ENCODE assay signal across 36 cellular contexts in genomic region chr12:112680993-112681392, GRCh38.
"Had no signal": no experiment of that assay in that cellular context is flagged by ENCODE, and none has a peak within 500 bp of the region (broad histone marks: within the 10 kb centered on the region; RNA-seq: fewer than 3 reads in every experiment).

No MANE protein-coding gene starts in this region.

- FAIRE-seq: astrocyte, TTC549 had no signal

- H3K9me3 Mint-ChIP-seq: activated B cell treated with CpG ODN at 0.5 μM for 24 hours; activated CD4-positive, alpha-beta memory T cell treated with anti-CD3 and anti-CD28 coated beads for 36 hours; activated CD4-positive, alpha-beta T cell treated with anti-CD3 and anti-CD28 coated beads, Interleukin-2, amount 10 ng/mL, durations not matched to agents 24 days and 14 days; activated CD8-positive, alpha-beta T cell treated with anti-CD3 and anti-CD28 coated beads for 36 hours; activated naive CD4-positive, alpha-beta T cell treated with anti-CD3 and anti-CD28 coated beads for 36 hours; activated naive CD4-positive, alpha-beta T cell treated with anti-CD3 and anti-CD28 coated beads, Interleukin-2, amount 50 U/mL, for 72 hours; activated naive CD8-positive, alpha-beta T cell treated with anti-CD3 and anti-CD28 coated beads for 36 hours; activated T-cell treated with anti-CD3 and anti-CD28 coated beads, Interleukin-2, amount 50 U/mL, for 4 hours; activated T-cell treated with anti-CD3 and anti-CD28 coated beads, Interleukin-2, amount 50 U/mL, for 72 hours; activated T-helper 1 cell treated with anti-CD3 and anti-CD28 coated beads, Interleukin-12 subunit alpha, Interleukin-12 subunit beta, Interleukin-2, Interleukin-4 antibody, amounts not matched to agents 30 ng/mL and 10 ng/mL and 1 ng/mL, durations not matched to agents 14 hours and 24 hours and 36 hours; activated T-helper 17 cell treated with anti-CD3 and anti-CD28 coated beads, Interleukin-2, amount 50 U/mL, for 72 hours; T-helper 1 cell treated with Interleukin-12 subunit alpha and Interleukin-12 subunit beta and Interleukin-4 antibody, amounts not matched to agents 30 μg/mL and 1 μg/mL, for 36 hours; T-helper 2 cell treated with Interferon-gamma antibody and Interleukin-4, amounts not matched to agents 5 μg/mL and 100 μg/mL, for 36 hours had no signal

- H3K9me3 ChIP-seq: adrenal gland, body of pancreas, breast epithelium had no signal

- H3K4me1 ChIP-seq: adrenal gland, body of pancreas, breast epithelium had no signal

- H3K4me3 Mint-ChIP-seq: activated B cell treated with CpG ODN at 0.5 μM for 24 hours; activated CD4-positive, alpha-beta memory T cell treated with anti-CD3 and anti-CD28 coated beads for 36 hours; activated CD4-positive, alpha-beta T cell treated with anti-CD3 and anti-CD28 coated beads, Interleukin-2, amount 10 ng/mL, durations not matched to agents 24 days and 14 days; activated CD8-positive, alpha-beta T cell treated with anti-CD3 and anti-CD28 coated beads for 36 hours; activated naive CD4-positive, alpha-beta T cell treated with anti-CD3 and anti-CD28 coated beads for 36 hours; activated naive CD8-positive, alpha-beta T cell treated with anti-CD3 and anti-CD28 coated beads for 36 hours; activated T-cell treated with anti-CD3 and anti-CD28 coated beads, Interleukin-2, amount 50 U/mL, for 4 hours; activated T-cell treated with anti-CD3 and anti-CD28 coated beads, Interleukin-2, amount 50 U/mL, for 72 hours; activated T-helper 1 cell treated with anti-CD3 and anti-CD28 coated beads, Interleukin-12 subunit alpha, Interleukin-12 subunit beta, Interleukin-2, Interleukin-4 antibody, amounts not matched to agents 30 ng/mL and 10 ng/mL and 1 ng/mL, durations not matched to agents 14 hours and 24 hours and 36 hours; activated T-helper 17 cell treated with anti-CD3 and anti-CD28 coated beads, Interleukin-2, amount 50 U/mL, for 72 hours; T-helper 1 cell treated with Interleukin-12 subunit alpha and Interleukin-12 subunit beta and Interleukin-4 antibody, amounts not matched to agents 30 μg/mL and 1 μg/mL, for 36 hours; T-helper 2 cell treated with Interferon-gamma antibody and Interleukin-4, amounts not matched to agents 5 μg/mL and 100 μg/mL, for 36 hours had no signal

- H3K36me3 Mint-ChIP-seq: activated CD4-positive, alpha-beta memory T cell treated with anti-CD3 and anti-CD28 coated beads for 36 hours; activated naive CD4-positive, alpha-beta T cell treated with anti-CD3 and anti-CD28 coated beads, Interleukin-2, amount 50 U/mL, for 72 hours; activated naive CD8-positive, alpha-beta T cell treated with anti-CD3 and anti-CD28 coated beads for 36 hours had no signal

- H3K4me1 Mint-ChIP-seq: activated B cell treated with CpG ODN at 0.5 μM for 24 hours; activated CD4-positive, alpha-beta T cell treated with anti-CD3 and anti-CD28 coated beads, Interleukin-2, amount 10 ng/mL, durations not matched to agents 24 days and 14 days; activated naive CD8-positive, alpha-beta T cell treated with anti-CD3 and anti-CD28 coated beads for 36 hours; activated T-helper 17 cell treated with anti-CD3 and anti-CD28 coated beads, Interleukin-2, amount 50 U/mL, for 72 hours had no signal

- H3K4me3 ChIP-seq: adrenal gland, body of pancreas, breast epithelium had no signal

- H3K27ac ChIP-seq: adrenal gland, body of pancreas, brain microvascular endothelial cell, breast epithelium, VCaP had no signal

- H3K27ac Mint-ChIP-seq: activated B cell treated with CpG ODN at 0.5 μM for 24 hours; activated CD4-positive, alpha-beta memory T cell treated with anti-CD3 and anti-CD28 coated beads for 36 hours; activated CD4-positive, alpha-beta T cell treated with anti-CD3 and anti-CD28 coated beads, Interleukin-2, amount 10 ng/mL, durations not matched to agents 24 days and 14 days; activated CD8-positive, alpha-beta T cell treated with anti-CD3 and anti-CD28 coated beads for 36 hours; activated naive CD4-positive, alpha-beta T cell treated with anti-CD3 and anti-CD28 coated beads for 36 hours; activated naive CD4-positive, alpha-beta T cell treated with anti-CD3 and anti-CD28 coated beads, Interleukin-2, amount 50 U/mL, for 72 hours; activated naive CD8-positive, alpha-beta T cell treated with anti-CD3 and anti-CD28 coated beads for 36 hours; activated T-cell treated with anti-CD3 and anti-CD28 coated beads, Interleukin-2, amount 50 U/mL, for 72 hours; activated T-helper 1 cell treated with anti-CD3 and anti-CD28 coated beads, Interleukin-12 subunit alpha, Interleukin-12 subunit beta, Interleukin-2, Interleukin-4 antibody, amounts not matched to agents 30 ng/mL and 10 ng/mL and 1 ng/mL, durations not matched to agents 14 hours and 24 hours and 36 hours; activated T-helper 17 cell treated with anti-CD3 and anti-CD28 coated beads, Interleukin-2, amount 50 U/mL, for 72 hours; T-helper 1 cell treated with Interleukin-12 subunit alpha and Interleukin-12 subunit beta and Interleukin-4 antibody, amounts not matched to agents 30 μg/mL and 1 μg/mL, for 36 hours; T-helper 2 cell treated with Interferon-gamma antibody and Interleukin-4, amounts not matched to agents 5 μg/mL and 100 μg/mL, for 36 hours had no signal

- DNase-seq: activated B cell treated with CpG ODN at 0.5 μM for 24 hours; activated CD4-positive, alpha-beta memory T cell treated with anti-CD3 and anti-CD28 coated beads for 36 hours; activated CD4-positive, alpha-beta T cell treated with anti-CD3 and anti-CD28 coated beads for 4 hours; activated CD4-positive, alpha-beta T cell treated with anti-CD3 and anti-CD28 coated beads, Interleukin-2, amount 10 ng/mL, durations not matched to agents 24 days and 14 days; activated CD4-positive, alpha-beta T cell treated with anti-CD3 and anti-CD28 coated beads, Interleukin-2, amount 50 U/mL, for 1 hour; activated CD4-positive, alpha-beta T cell treated with anti-CD3 and anti-CD28 coated beads, Interleukin-2, amount 50 U/mL, for 4 hours; activated CD4-positive, CD25-positive, alpha-beta regulatory T cell treated with anti-CD3 and anti-CD28 coated beads, Interleukin-2, amount 50 U/mL, for 72 hours; activated CD8-positive, alpha-beta memory T cell treated with anti-CD3 and anti-CD28 coated beads, Interleukin-2, amount 50 U/mL, for 4 hours; activated CD8-positive, alpha-beta T cell treated with anti-CD3 and anti-CD28 coated beads for 36 hours; activated effector memory CD4-positive, alpha-beta T cell treated with anti-CD3 and anti-CD28 coated beads, Interleukin-2, amount 50 U/mL, for 16 hours; activated gamma-delta T cell treated with Interleukin-2 at 50 U/mL for 16 hours; activated naive CD4-positive, alpha-beta T cell; activated naive CD4-positive, alpha-beta T cell treated with anti-CD3 and anti-CD28 coated beads for 36 hours; activated naive CD4-positive, alpha-beta T cell treated with anti-CD3 and anti-CD28 coated beads, Interleukin-2, amount 50 U/mL, for 16 hours; activated naive CD8-positive, alpha-beta T cell treated with anti-CD3 and anti-CD28 coated beads for 36 hours; activated T-cell treated with anti-CD3 and anti-CD28 coated beads for 4 hours; activated T-cell treated with anti-CD3 and anti-CD28 coated beads, Interleukin-2, amount 50 U/mL, for 1 hour; activated T-cell treated with anti-CD3 and anti-CD28 coated beads, Interleukin-2, amount 50 U/mL, for 4 hours; activated T-cell treated with anti-CD3 and anti-CD28 coated beads, Interleukin-2, amount 50 U/mL, for 72 hours; adrenal gland; amniotic stem cell; aorta; body of pancreas; brain microvascular endothelial cell; central memory CD4-positive, alpha-beta T cell; T-helper 2 cell; T-helper 9 cell had no signal

- H3K27me3 ChIP-seq: adrenal gland, body of pancreas, brain microvascular endothelial cell had no signal

- H3K36me3 ChIP-seq: adrenal gland, brain microvascular endothelial cell, breast epithelium had no signal

- ATAC-seq: activated CD8-positive, alpha-beta T cell treated with anti-CD3 and anti-CD28 coated beads for 36 hours; activated naive CD4-positive, alpha-beta T cell treated with anti-CD3 and anti-CD28 coated beads, Interleukin-2, amount 50 U/mL, for 72 hours; activated T-cell treated with anti-CD3 and anti-CD28 coated beads, Interleukin-2, amount 50 U/mL, for 4 hours; activated T-cell treated with anti-CD3 and anti-CD28 coated beads, Interleukin-2, amount 50 U/mL, for 72 hours; activated T-helper 17 cell treated with anti-CD3 and anti-CD28 coated beads, Interleukin-2, amount 50 U/mL, for 72 hours; body of pancreas had no signal
